9 cellular contexts compared by ENCODE assay signal in the genomic region with DNA sequence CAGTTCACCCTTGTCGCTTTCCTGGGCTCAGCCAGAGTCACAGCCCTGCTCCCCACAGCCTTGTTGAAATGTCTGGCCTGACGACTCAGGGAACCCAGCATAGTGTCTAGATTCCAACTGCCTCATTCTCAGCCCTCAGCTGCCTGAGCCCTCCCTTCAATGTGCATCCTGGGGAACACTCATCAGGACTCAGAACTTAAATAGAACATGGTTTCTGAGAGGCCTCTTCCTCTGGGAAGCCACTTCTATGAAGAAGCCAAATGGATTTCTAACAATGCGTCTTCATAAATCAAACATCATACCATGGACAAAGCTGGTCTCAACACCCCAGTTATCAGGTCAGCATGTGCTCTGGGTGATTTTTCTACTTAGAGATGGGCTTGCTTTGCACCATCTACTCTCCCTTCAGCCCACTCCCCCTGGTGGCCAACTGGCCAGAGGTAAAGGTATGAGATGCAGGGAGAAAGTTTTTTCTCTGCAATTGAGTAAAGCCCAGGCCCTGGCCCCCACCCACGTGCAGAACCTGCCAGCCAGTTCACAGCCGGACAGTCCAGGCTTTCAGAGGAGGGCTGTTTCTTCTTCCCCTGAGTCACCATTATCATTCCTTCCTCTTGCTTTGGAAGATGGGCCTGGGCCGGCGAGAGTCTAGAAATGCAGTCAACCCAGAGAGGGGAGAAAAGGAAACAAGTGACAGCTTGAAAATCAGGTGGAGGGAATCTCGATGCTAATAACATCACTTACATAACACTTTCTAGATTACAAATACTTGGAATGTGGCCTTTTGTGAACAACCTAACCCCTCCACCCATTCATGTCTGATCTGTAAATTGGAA. TPM values are rescaled to one million over a fixed set of nuclear protein-coding genes. Genes with fewer than 3 reads are reported as not detected.
DNase-seq lines count a peak whose midpoint lies in the region; ATAC-seq, FAIRE-seq and TF ChIP-seq lines count a peak whose summit lies in the region.
"Had no signal": no experiment of that assay in that cellular context is flagged by ENCODE, and none has a peak within 500 bp of the region (broad histone marks: within the 10 kb centered on the region; RNA-seq: fewer than 3 reads in every experiment).

No MANE protein-coding gene starts in this region.

- CTCF ChIA-PET in GM12878 (lab: Yijun Ruan, JAX): interaction anchor here (0.6 to 4.3 kb wide), 31 partner anchors 12 to 402 kb away, joined by 3 to 188 read pairs (median 4); partner anchors contain the start of genes CD244, ITLN2 and LY9

- POLR2A ChIA-PET in GM12878 (lab: Charles Lee): interaction anchor here (0.5 to 1.4 kb wide), 4 partner anchors 54 to 156 kb away, joined by 3 to 5 read pairs (median 4); no protein-coding TSS in a partner anchor

- no peaks in the 10 kb centered on the region for H3K79me2 ChIP-seq in GM12878 (ENCODE audit: control insufficient read depth, insufficient read depth, low read length)

- no peak overlapping the region for H2AFZ ChIP-seq in GM12878 (ENCODE audit: control insufficient read depth, low read depth, low read length)

- H3K27ac ChIP-seq in GM12878 (ENCODE audit: control insufficient read depth, insufficient read depth): no peak overlapping the region

- DNase-seq in DMS 273 (lab: John Stamatoyannopoulos, UW; ENCODE audit: unreplicated experiment) (peak; percentile 80), DMS 273 treated with DMSO at 0.1 percent for 48 hours (lab: John Stamatoyannopoulos, UW) (no peak), LHCN-M2 (ENCODE audit: low read depth) (peak; percentile 22), UCSD-AML1 (lab: John Stamatoyannopoulos, UW; ENCODE audit: unreplicated experiment) (peak; percentile 55), GM12878 (ENCODE audit: low read depth, low spot score) (no peak), left colon (peak; percentile 65 to 90)
- peak; percentile 45 for DNase-seq in stimulated activated CD8-positive, alpha-beta memory T cell treated with anti-CD3 and anti-CD28 coated beads, Interleukin-12 subunit alpha, Interleukin-12 subunit beta, amount 100 ng/mL, for 24 hours (ENCODE audit: extremely low read depth)

- in situ Hi-C loops in GM12878 (cut with MboI): loop anchor here (5.0 kb wide), 2 partner anchors 53 to 103 kb away; no protein-coding TSS in a partner anchor

- H3K4me1 ChIP-seq in GM12878 (ENCODE audit: control insufficient read depth, insufficient read depth, low read length): no peaks in the 10 kb centered on the region

- RAD21 ChIA-PET in GM12878 (lab: Charles Lee; ENCODE audit: unreplicated experiment): interaction anchor here (0.6 to 10.9 kb wide), 12 partner anchors 25 to 155 kb away, joined by 3 to 193 read pairs (median 5); no protein-coding TSS in a partner anchor

- H3K36me3 ChIP-seq in GM12878 (ENCODE audit: control insufficient read depth in 2 of 2, insufficient read depth in 2 of 2, low read length in 1 of 2): no peaks in the 10 kb centered on the region

- no peak overlapping the region for H3K4me2 ChIP-seq in GM12878 (ENCODE audit: control insufficient read depth, insufficient read depth)

- no peak overlapping the region for H3K9ac ChIP-seq in GM12878 (ENCODE audit: control insufficient read depth, insufficient read depth, low read length)

- no peaks in the 10 kb centered on the region for H3K27me3 ChIP-seq in GM12878 (replicated peaks in 1 of 2; ENCODE audit: control insufficient read depth in 2 of 2, insufficient read depth in 2 of 2, low read length in 1 of 2)

- H3K9me3 ChIP-seq in GM12878 (replicated peaks; ENCODE audit: control insufficient read depth, insufficient read depth, low read length): no peaks in the 10 kb centered on the region

- SMC1A ChIA-PET in GM12878 (lab: Charles Lee; ENCODE audit: uncharacterized antibody, unreplicated experiment): interaction anchor here (0.8 to 7.5 kb wide), 20 partner anchors 12 to 216 kb away, joined by 3 to 143 read pairs (median 6); partner anchors contain the start of genes ITLN2, LY9, SLAMF7 and USF1

- WGBS in GM12878 (ENCODE audit: insufficient coverage, insufficient replicate concordance, low lambda C conversion rate, missing lambda C conversion rate): 46% methylated on average over 8 of the region's 8 CpGs

- no TSS peak for BruUV-seq in GM12878 (replicated peaks; lab: Mats Ljungman, UMichigan)

- ATAC-seq in GM12878 (peak; percentile 98), left colon (peak; percentile 88), HG02763 (IDR thresholded peaks at IDR 0.05; ENCODE audit: unreplicated experiment) (no peak)

- intact Hi-C loops in GM12878 (cut with micrococcal nuclease; ENCODE audit: unreplicated experiment): loop anchor here (1.0 to 2.0 kb wide), 5 partner anchors 34 to 156 kb away; partner anchors contain the start of gene LY9
- intact Hi-C loops in left colon (cut with DNase I, micrococcal nuclease): loop anchor here in 1 of 2 donors (5.0 kb wide), 1 partner anchor 122 kb away; the partner anchor contains the start of gene ITLN2

- H3K4me3 ChIP-seq in GM12878: no peak overlapping the region

- peak; percentile 84 for TF ChIP-seq RAD21 in GM12878 (IDR thresholded peaks at IDR 0.05; ENCODE audit: insufficient read depth, low read depth, low read length)

- peak; percentile 67 to 87 (median 76) for TF ChIP-seq CTCF in GM12878 (IDR thresholded peaks at IDR 0.05 in 2 of 3, conservative IDR thresholded peaks at IDR 0.05 in 1 of 3; ENCODE audit: control insufficient read depth in 2 of 3, extremely low read depth in 1 of 3, insufficient read depth in 1 of 3, low read depth in 3 of 3, low read length in 3 of 3)

- H4K20me1 ChIP-seq in GM12878 (ENCODE audit: control insufficient read depth, insufficient read depth): no peaks in the 10 kb centered on the region

- TF ChIP-seq EP300 in GM12878 (IDR thresholded peaks at IDR 0.05; ENCODE audit: borderline replicate concordance in 1 of 2, control insufficient read depth in 1 of 2, low read depth in 2 of 2, low read length in 2 of 2): no peak

- TF ChIP-seq POLR2A in GM12878 (IDR thresholded peaks at IDR 0.05; ENCODE audit: low read depth, low read length): no peak

- peak; percentile 85 for FAIRE-seq in GM12878 (lab: Jason Lieb, UNC)
- FAIRE-seq: A204.1 had no signal

RNA-seq across cellular contexts. Expression of gene CD244, which starts 32.1 kb away (rescaled TPM):
- not detected in 2 replicates for total RNA-seq in LHCN-M2 (2014; rRNA removed)
- polyA plus RNA-seq in LHCN-M2 (2012): not detected
- 10.8 and 11.5 TPM in 2 replicates for total RNA-seq in GM12878 (2013; cell fraction: nucleolus; rRNA removed)
- 0.65 and 0.68 TPM in 2 replicates for total RNA-seq in GM12878 (2014; rRNA removed)
- total RNA-seq in GM12878 (2014; rRNA removed; fragmentation: Illumina TruSeq; extraction: Trizol): 0.60 and 0.67 TPM in 2 replicates
- 0.35 and 0.80 TPM in 2 replicates for total RNA-seq in GM12878 (2021)
- polyA plus RNA-seq in GM12878 (2011; ENCODE audit: low read depth): 1.7 TPM
- polyA plus RNA-seq in GM12878 (2011; rRNA removed): 13.6 and 17.3 TPM in 2 replicates
- polyA plus RNA-seq in GM12878 (2011; cell fraction: cytosol; rRNA removed): 7.1 and 7.9 TPM in 2 replicates
- polyA plus RNA-seq in GM12878 (2011; cell fraction: nucleus; rRNA removed): 10.0 and 17.8 TPM in 2 replicates
- 0.96 and 2.8 TPM in 2 replicates for polyA plus RNA-seq in GM12878 (2012)
- polyA plus RNA-seq in GM12878 (2014; fragmentation: Illumina TruSeq; extraction: Trizol): 0.55 and 0.78 TPM in 2 replicates
- polyA plus RNA-seq in GM12878 (2014; fragmentation: Nextera tagmentation; extraction: Ambion mirVana): under 1 TPM; 0.24 to 0.37 TPM
- 0.59 and 0.77 TPM in 2 replicates for polyA plus RNA-seq in GM12878 (2014; rRNA removed)
- polyA plus RNA-seq in GM12878 (2016; fragmentation: Nextera tagmentation; extraction: Ambion mirVana): 1 to 10 TPM in 1 of 2 experiments, under 1 TPM in 1; 0.90 to 1.2 TPM
- polyA minus RNA-seq in GM12878 (2011; rRNA and poly(A)+ RNA removed): 11.7 and 14.1 TPM in 2 replicates
- 2.3 and 4.4 TPM in 2 replicates for polyA minus RNA-seq in GM12878 (2011; cell fraction: cytosol; rRNA and poly(A)+ RNA removed)
- 4.6 and 5.7 TPM in 2 replicates for polyA minus RNA-seq in GM12878 (2011; cell fraction: nucleus; rRNA and poly(A)+ RNA removed)
- under 1 TPM; 0.37 to 0.87 TPM for total RNA-seq in left colon

RNA-seq across cellular contexts. Expression of gene LY9, which starts 34.6 kb away (rescaled TPM):
- total RNA-seq in LHCN-M2 (2014; rRNA removed) (not detected in 2 replicates), GM12878 (2014; rRNA removed) (10.7 and 12.5 TPM in 2 replicates), GM12878 (2014; rRNA removed; fragmentation: Illumina TruSeq; extraction: Trizol) (6.6 and 8.0 TPM in 2 replicates), GM12878 (2021) (8.9 and 11.0 TPM in 2 replicates), left colon (1 to 10 TPM in 1 of 2 donors, under 1 TPM in 1; 0.67 to 2.6 TPM)
- polyA plus RNA-seq in LHCN-M2 (2012): not detected
- total RNA-seq in GM12878 (2013; cell fraction: nucleolus; rRNA removed): 51.7 and 54.8 TPM in 2 replicates
- polyA plus RNA-seq in GM12878 (2011; ENCODE audit: low read depth): 15.9 TPM
- polyA plus RNA-seq in GM12878 (2011; rRNA removed) (11.7 and 13.3 TPM in 2 replicates), GM12878 (2014; fragmentation: Illumina TruSeq; extraction: Trizol) (9.8 and 11.7 TPM in 2 replicates), GM12878 (2014; fragmentation: Nextera tagmentation; extraction: Ambion mirVana) (1 to 10 TPM; 2.7 to 2.8 TPM), GM12878 (2014; rRNA removed) (11.4 and 11.6 TPM in 2 replicates), GM12878 (2016; fragmentation: Nextera tagmentation; extraction: Ambion mirVana) (1 to 10 TPM; 7.4 to 9.1 TPM)
- polyA plus RNA-seq in GM12878 (2011; cell fraction: cytosol; rRNA removed): 12.8 and 14.6 TPM in 2 replicates
- polyA plus RNA-seq in GM12878 (2011; cell fraction: nucleus; rRNA removed): 11.6 and 16.1 TPM in 2 replicates
- 16.7 and 24.0 TPM in 2 replicates for polyA plus RNA-seq in GM12878 (2012)
- 13.6 and 16.5 TPM in 2 replicates for polyA minus RNA-seq in GM12878 (2011; rRNA and poly(A)+ RNA removed)
- 3.5 TPM in 2 replicates for polyA minus RNA-seq in GM12878 (2011; cell fraction: cytosol; rRNA and poly(A)+ RNA removed)
- 10.8 and 12.2 TPM in 2 replicates for polyA minus RNA-seq in GM12878 (2011; cell fraction: nucleus; rRNA and poly(A)+ RNA removed)

RNA-seq across cellular contexts. Expression of gene ITLN1, which starts 54.4 kb away (rescaled TPM):
- not detected in 2 replicates for total RNA-seq in LHCN-M2 (2014; rRNA removed)
- polyA plus RNA-seq in LHCN-M2 (2012): not detected
- not detected in 2 replicates for total RNA-seq in GM12878 (2013; cell fraction: nucleolus; rRNA removed)
- not detected in 2 replicates for total RNA-seq in GM12878 (2014; rRNA removed)
- not detected in 2 replicates for total RNA-seq in GM12878 (2014; rRNA removed; fragmentation: Illumina TruSeq; extraction: Trizol)
- not detected in 2 replicates for total RNA-seq in GM12878 (2021)
- not detected for polyA plus RNA-seq in GM12878 (2011; ENCODE audit: low read depth)
- not detected in 2 replicates for polyA plus RNA-seq in GM12878 (2011; rRNA removed)
- not detected in 2 replicates for polyA plus RNA-seq in GM12878 (2011; cell fraction: cytosol; rRNA removed)
- polyA plus RNA-seq in GM12878 (2011; cell fraction: nucleus; rRNA removed): not detected in 2 replicates
- polyA plus RNA-seq in GM12878 (2012): not detected in 2 replicates
- not detected in 2 replicates for polyA plus RNA-seq in GM12878 (2014; fragmentation: Illumina TruSeq; extraction: Trizol)
- polyA plus RNA-seq in GM12878 (2014; fragmentation: Nextera tagmentation; extraction: Ambion mirVana): not detected
- not detected in 2 replicates for polyA plus RNA-seq in GM12878 (2014; rRNA removed)
- polyA plus RNA-seq in GM12878 (2016; fragmentation: Nextera tagmentation; extraction: Ambion mirVana): not detected
- not detected in 2 replicates for polyA minus RNA-seq in GM12878 (2011; rRNA and poly(A)+ RNA removed)
- not detected in 2 replicates for polyA minus RNA-seq in GM12878 (2011; cell fraction: cytosol; rRNA and poly(A)+ RNA removed)
- not detected in 2 replicates for polyA minus RNA-seq in GM12878 (2011; cell fraction: nucleus; rRNA and poly(A)+ RNA removed)
- 100 to 1,000 TPM; 268 to 512 TPM for total RNA-seq in left colon

Comparison
In these comparisons a context has a peak if more than half of its experiments do, and no peak if none do; other contexts are left out.
1. DNase-seq: peak in DMS 273 (single experiment), LHCN-M2 (single experiment), UCSD-AML1 (single experiment), left colon (2 of 2) and stimulated activated CD8-positive, alpha-beta memory T cell treated with anti-CD3 and anti-CD28 coated beads, Interleukin-12 subunit alpha, Interleukin-12 subunit beta, amount 100 ng/mL, for 24 hours (single experiment); none in DMS 273 treated with DMSO at 0.1 percent for 48 hours (single experiment) and GM12878 (single experiment).
2. RNA of gene ITLN1, which starts 54.4 kb away (total RNA-seq): 268 to 512 TPM in left colon; not detected in LHCN-M2 and not detected in GM12878; every median in the first group is over 100 times any median in the second.